ENCODE assay signal across 9 cellular contexts in the genomic region with DNA sequence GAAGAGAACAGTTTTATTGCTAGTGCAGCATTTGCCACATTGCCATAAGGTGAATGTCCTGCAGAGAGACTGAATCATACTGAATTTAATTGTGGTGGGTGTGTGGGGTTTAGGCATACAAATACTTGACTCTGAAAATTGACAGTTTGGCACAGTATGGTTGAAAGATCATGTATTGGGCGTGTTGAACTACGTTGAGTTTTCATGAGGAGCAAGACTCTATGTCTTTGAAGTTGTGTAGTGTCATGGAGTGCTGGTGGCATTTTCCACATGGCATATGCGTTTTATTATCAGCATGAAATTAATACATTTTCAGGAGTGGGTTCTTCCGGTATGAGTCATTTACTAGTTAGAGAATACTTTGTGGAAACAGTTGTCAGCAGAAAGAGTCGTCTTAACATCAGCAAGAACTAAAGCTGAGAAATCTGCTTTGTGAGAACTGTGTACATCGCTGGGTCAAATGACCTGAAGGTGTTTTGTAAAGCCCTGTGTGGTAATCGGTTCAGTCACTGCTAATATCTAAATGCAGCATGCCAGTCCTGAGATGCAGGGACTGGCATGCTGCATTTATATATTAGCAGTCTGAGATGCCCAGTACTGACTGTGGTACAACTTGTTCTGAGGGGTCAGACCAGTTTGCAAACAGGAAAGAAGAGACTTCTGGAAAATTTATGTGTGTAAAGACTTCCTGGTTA. TPM values are rescaled to one million over a fixed set of nuclear protein-coding genes. Genes with fewer than 3 reads are reported as not detected.
DNase-seq lines count a peak whose midpoint lies in the region; ATAC-seq, FAIRE-seq and TF ChIP-seq lines count a peak whose summit lies in the region.
"Had no signal": no experiment of that assay in that cellular context is flagged by ENCODE, and none has a peak within 500 bp of the region (broad histone marks: within the 10 kb centered on the region; RNA-seq: fewer than 3 reads in every experiment).

No MANE protein-coding gene starts in this region.

- no peak overlapping the region for H2AFZ ChIP-seq in H1 (ENCODE audit: low read length)

- no peaks in the 10 kb centered on the region for H3K9me3 Mint-ChIP-seq in natural killer cell treated with Interleukin-12 subunit alpha and Interleukin-12 subunit beta and Interleukin-15 and Interleukin-18, amount 100 ng/mL, for 72 hours
- no peaks in the 10 kb centered on the region for H3K9me3 Mint-ChIP-seq in progenitor cell of endocrine pancreas (ENCODE audit: low read depth)
- H3K9me3 Mint-ChIP-seq: natural killer cell had no signal

- no peak overlapping the region for H3K9ac ChIP-seq in H1 (replicated peaks in 1 of 4; ENCODE audit: extremely low read depth in 1 of 4, low read depth in 3 of 4, low read length in 3 of 4)

- no peaks in the 10 kb centered on the region for H3K9me3 ChIP-seq in H1 (ENCODE audit: insufficient read depth in 2 of 2, low read depth in 1 of 2, low read length in 1 of 2)

- TF ChIP-seq CTCF in H1 (IDR thresholded peaks at IDR 0.05; ENCODE audit: control extremely low read depth in 1 of 3, insufficient read depth in 1 of 3, low read depth in 1 of 3, low read length in 3 of 3): no peak
- no peak for TF ChIP-seq CTCF in progenitor cell of endocrine pancreas (IDR thresholded peaks at IDR 0.05; ENCODE audit: unreplicated experiment)

- POLR2A ChIA-PET in H1 (lab: Charles Lee; ENCODE audit: partially characterized antibody): no interaction called here

- no peak overlapping the region for H3K56ac ChIP-seq in H1 (replicated peaks; ENCODE audit: insufficient read length, low read depth, low read length)

- no peak overlapping the region for H3K4me2 ChIP-seq in H1 (ENCODE audit: insufficient read depth in 1 of 2, low read depth in 2 of 2, low read length in 2 of 2)

- no peaks in the 10 kb centered on the region for H3K36me3 Mint-ChIP-seq in natural killer cell treated with Interleukin-12 subunit alpha and Interleukin-12 subunit beta and Interleukin-15 and Interleukin-18, amount 100 ng/mL, for 72 hours
- no peaks in the 10 kb centered on the region for H3K36me3 Mint-ChIP-seq in progenitor cell of endocrine pancreas (ENCODE audit: insufficient read depth)
- H3K36me3 Mint-ChIP-seq: natural killer cell had no signal

- H3K27me3 Mint-ChIP-seq in natural killer cell treated with Interleukin-12 subunit alpha and Interleukin-12 subunit beta and Interleukin-15 and Interleukin-18, amount 100 ng/mL, for 72 hours: no peaks in the 10 kb centered on the region
- peaks cover 2% of the 10 kb centered on the region for H3K27me3 Mint-ChIP-seq in progenitor cell of endocrine pancreas

- H3K23me2 ChIP-seq in H1 (ENCODE audit: low read depth, low read length): no peaks in the 10 kb centered on the region

- H2BK15ac ChIP-seq in H1 (ENCODE audit: low read length): no peak overlapping the region

- TF ChIP-seq POLR2A in H1 (IDR thresholded peaks at IDR 0.05; ENCODE audit: control extremely low read depth in 1 of 2, low read depth in 2 of 2, low read length in 2 of 2): no peak

- no peaks in the 10 kb centered on the region for H4K20me1 ChIP-seq in H1 (replicated peaks in 1 of 2; ENCODE audit: control insufficient read depth in 1 of 2, insufficient read depth in 2 of 2, low read length in 2 of 2)

- peak in 1 of 2 donors; percentile 63 for ATAC-seq in natural killer cell treated with Interleukin-12 subunit alpha and Interleukin-12 subunit beta and Interleukin-15 and Interleukin-18, amount 100 ng/mL, for 72 hours
- no peak for ATAC-seq in GM19324 (IDR thresholded peaks at IDR 0.05; ENCODE audit: low FRiP score, unreplicated experiment)
- no peak for ATAC-seq in GM19397 (IDR thresholded peaks at IDR 0.05; ENCODE audit: unreplicated experiment)

- H3K27ac Mint-ChIP-seq in natural killer cell treated with Interleukin-12 subunit alpha and Interleukin-12 subunit beta and Interleukin-15 and Interleukin-18, amount 100 ng/mL, for 72 hours: no peak overlapping the region
- H3K27ac Mint-ChIP-seq in progenitor cell of endocrine pancreas: no peak overlapping the region
- H3K27ac Mint-ChIP-seq: natural killer cell had no signal

- H3K79me1 ChIP-seq in H1 (ENCODE audit: low read depth, low read length): no peaks in the 10 kb centered on the region; the same call in 1 of the 2 replicates

- H2BK20ac ChIP-seq in H1 (ENCODE audit: low read length): no peak overlapping the region

- no peak overlapping the region for H3K18ac ChIP-seq in H1 (ENCODE audit: extremely low read depth, low read length)

- 82% methylated on average over 7 of the region's 7 CpGs; no CpG with 5 or more reads in 1 of the 2 experiments for WGBS in H1 (ENCODE audit: extremely low coverage in 1 of 2, insufficient coverage in 1 of 2, insufficient read length in 1 of 2, insufficient replicate concordance in 2 of 2, low coverage in 1 of 2, low lambda C conversion rate in 2 of 2, missing lambda C conversion rate in 1 of 2), 2 experiments

- H3K36me3 ChIP-seq in H1 (ENCODE audit: control insufficient read depth in 2 of 4, insufficient read depth in 4 of 4, low read length in 3 of 4): no peaks in the 10 kb centered on the region

- H3K27me3 ChIP-seq in H1 (replicated peaks in 1 of 4; ENCODE audit: control insufficient read depth in 3 of 4, extremely low read depth in 1 of 4, insufficient read depth in 3 of 4, low read length in 3 of 4): no peaks in the 10 kb centered on the region

- H3K4me3 ChIP-seq in H1 (ENCODE audit: extremely low read depth in 1 of 4, insufficient read depth in 2 of 4, low read depth in 3 of 4, low read length in 4 of 4): no peak overlapping the region

- no peak overlapping the region for H4K5ac ChIP-seq in H1 (ENCODE audit: insufficient read length, low read depth, low read length)

- no peak overlapping the region for H3K4ac ChIP-seq in H1 (replicated peaks; ENCODE audit: insufficient read length, low read depth, low read length)

- no peaks in the 10 kb centered on the region; a peak in 1 of 4 replicates for H3K79me2 ChIP-seq in H1 (ENCODE audit: control insufficient read depth in 1 of 2, insufficient read depth in 2 of 2, low read length in 2 of 2)

- no peak overlapping the region for H3K14ac ChIP-seq in H1 (ENCODE audit: insufficient read length)

- no peak overlapping the region for H3K27ac ChIP-seq in H1 (ENCODE audit: low read depth, low read length)

- no peak overlapping the region for H2BK5ac ChIP-seq in H1 (ENCODE audit: low read depth, low read length)

- H4K8ac ChIP-seq in H1 (ENCODE audit: extremely low read depth, insufficient read depth, low read length): no peak overlapping the region

- no peak overlapping the region for H2BK120ac ChIP-seq in H1 (replicated peaks; ENCODE audit: low read depth, low read length)

- TF ChIP-seq RAD21 in H1 (IDR thresholded peaks at IDR 0.05 in 1 of 2, conservative IDR thresholded peaks at IDR 0.05 in 1 of 2; ENCODE audit: low read depth in 2 of 2, low read length in 2 of 2): no peak

- H3K4me1 ChIP-seq in H1 (replicated peaks in 1 of 4; ENCODE audit: control insufficient read depth in 3 of 4, insufficient read depth in 4 of 4, low read length in 3 of 4): 0 out of 7 replicates have a peak, but pooled peaks cover 0 to 2% (median 0%) of the 10 kb centered on the region in 4 experiments

- peaks cover 49 to 61% of the 10 kb centered on the region in 2 donors for H3K4me1 Mint-ChIP-seq in natural killer cell treated with Interleukin-12 subunit alpha and Interleukin-12 subunit beta and Interleukin-15 and Interleukin-18, amount 100 ng/mL, for 72 hours (ENCODE audit: low read depth in 2 of 2)
- H3K4me1 Mint-ChIP-seq in progenitor cell of endocrine pancreas (ENCODE audit: low read depth): peaks cover 13% of the 10 kb centered on the region

- no peak for TF ChIP-seq EP300 in H1 (IDR thresholded peaks at IDR 0.05; ENCODE audit: borderline replicate concordance in 1 of 2, low read depth in 2 of 2, low read length in 2 of 2)

- H3K4me3 Mint-ChIP-seq in natural killer cell treated with Interleukin-12 subunit alpha and Interleukin-12 subunit beta and Interleukin-15 and Interleukin-18, amount 100 ng/mL, for 72 hours: peak overlapping the region; percentile 16
- H3K4me3 Mint-ChIP-seq in progenitor cell of endocrine pancreas (ENCODE audit: low read depth): no peak overlapping the region
- H3K4me3 Mint-ChIP-seq: natural killer cell had no signal

- CTCF ChIA-PET in H1 (lab: Charles Lee; ENCODE audit: partially characterized antibody): no interaction called here

- H3K23ac ChIP-seq in H1 (ENCODE audit: insufficient read length): no peak overlapping the region

- H2AK5ac ChIP-seq in H1 (ENCODE audit: low read depth, low read length): no peak overlapping the region

- DNase-seq in ELR (ENCODE audit: low read depth): peak; percentile 58
- DNase-seq in MV-4-11 (lab: John Stamatoyannopoulos, UW): peak; percentile 12
- no peak for DNase-seq in H1 (ENCODE audit: low read depth in 1 of 2, low spot score in 2 of 2)
- DNase-seq in natural killer cell treated with Interleukin-12 subunit alpha and Interleukin-12 subunit beta and Interleukin-15 and Interleukin-18, amount 100 ng/mL, for 72 hours (ENCODE audit: low spot score): no peak
- no peak for DNase-seq in progenitor cell of endocrine pancreas (ENCODE audit: low spot score, unreplicated experiment)
- no peak for DNase-seq in COLO668 (lab: John Stamatoyannopoulos, UW; ENCODE audit: unreplicated experiment)
- DNase-seq: natural killer cell had no signal

- no peak overlapping the region for H4K91ac ChIP-seq in H1 (replicated peaks; ENCODE audit: insufficient read length, low read length)

- FAIRE-seq in H1 (lab: Jason Lieb, UNC): peak; percentile 32

- H2BK12ac ChIP-seq in H1 (ENCODE audit: low read depth, low read length): no peak overlapping the region

TF ChIP-seq in H1, 55 proteins besides CTCF, POLR2A, EP300 and RAD21 (continues in another document):
- TF ChIP-seq RXRA (IDR thresholded peaks at IDR 0.05; ENCODE audit: insufficient read depth, low read depth, low read length) (no peak), KDM5A (IDR thresholded peaks at IDR 0.05; ENCODE audit: low read length) (no peak), EGR1 (IDR thresholded peaks at IDR 0.05; ENCODE audit: borderline replicate concordance, low read depth, low read length) (no peak), RBBP5 (IDR thresholded peaks at IDR 0.05; ENCODE audit: borderline replicate concordance, low read depth, low read length) (no peak), BACH1 (IDR thresholded peaks at IDR 0.05; ENCODE audit: low read length) (no peak)

RNA-seq across cellular contexts. Expression of a gene that starts 50.3 kb away (rescaled TPM):
- 6.0 and 6.1 TPM in 2 replicates for total RNA-seq in H1 (2021; fragmentation: NEBNext Ultra II Directional; extraction: Animal tissue kit (Norgen Biotek cat#: 25700))
- polyA plus RNA-seq in H1 (2011; rRNA removed): 3.2 and 3.7 TPM in 2 replicates
- polyA plus RNA-seq in H1 (2011; cell fraction: cytosol; rRNA removed): 3.2 TPM
- polyA plus RNA-seq in H1 (2011; cell fraction: nucleus; rRNA removed): 5.0 TPM
- 4.0 to 5.1 TPM (median 4.7 TPM) in 4 replicates for polyA plus RNA-seq in H1 (2012, experiment 1 of 2)
- 0.94 TPM for polyA plus RNA-seq in H1 (2012, experiment 2 of 2)
- polyA plus RNA-seq in H1 (2013, experiment 1 of 2): 3.6 TPM
- 3.7 TPM for polyA plus RNA-seq in H1 (2013, experiment 2 of 2)
- polyA minus RNA-seq in H1 (2011; rRNA and poly(A)+ RNA removed): 5.9 and 6.7 TPM in 2 replicates
- polyA minus RNA-seq in H1 (2011; cell fraction: cytosol; rRNA and poly(A)+ RNA removed): 2.9 TPM
- 17.1 TPM for polyA minus RNA-seq in H1 (2011; cell fraction: nucleus; rRNA and poly(A)+ RNA removed)
- 10 to 100 TPM in 1 of 2 donors, 1 to 10 TPM in 1; 7.4 to 11.4 TPM for total RNA-seq in natural killer cell treated with Interleukin-12 subunit alpha and Interleukin-12 subunit beta and Interleukin-15 and Interleukin-18, amount 100 ng/mL, for 72 hours
- total RNA-seq in progenitor cell of endocrine pancreas: 11.0 and 13.1 TPM in 2 replicates

Comparison
In these comparisons a context has a peak if more than half of its experiments do, and no peak if none do; other contexts are left out.
1. DNase-seq: peak in ELR (single experiment) and MV-4-11 (single experiment); none in H1 (0 of 2), natural killer cell treated with Interleukin-12 subunit alpha and Interleukin-12 subunit beta and Interleukin-15 and Interleukin-18, amount 100 ng/mL, for 72 hours (single experiment), progenitor cell of endocrine pancreas (single experiment) and COLO668 (single experiment).